Comparison of ENCODE assay signal across 17 cellular contexts in genomic region chr9:98983295-98984268, GRCh38. TPM values are rescaled to one million over a fixed set of nuclear protein-coding genes. Genes with fewer than 3 reads are reported as not detected.
DNase-seq lines count a peak whose midpoint lies in the region; ATAC-seq, FAIRE-seq and TF ChIP-seq lines count a peak whose summit lies in the region.
"Had no signal": no experiment of that assay in that cellular context is flagged by ENCODE, and none has a peak within 500 bp of the region (broad histone marks: within the 10 kb centered on the region; RNA-seq: fewer than 3 reads in every experiment).

No MANE protein-coding gene starts in this region.

- peaks cover 15% of the 10 kb centered on the region for H3K4me1 ChIP-seq in astrocyte (ENCODE audit: insufficient read depth, low read length)
- peaks cover 71% of the 10 kb centered on the region for H3K4me1 ChIP-seq in left ventricle myocardium inferior
- peaks cover 0 to 52% (median 33%) of the 10 kb centered on the region in 4 donors for H3K4me1 ChIP-seq in tibial artery
- H3K4me1 ChIP-seq: right lobe of liver had no signal

- no peaks in the 10 kb centered on the region for H4K20me1 ChIP-seq in astrocyte (ENCODE audit: insufficient read depth, low read length)

- peak overlapping the region; percentile 40 for H3K4me2 ChIP-seq in astrocyte (ENCODE audit: low read length)

- H3K27me3 ChIP-seq in astrocyte (ENCODE audit: insufficient read depth, low read length) (peaks cover 8% of the 10 kb centered on the region), left ventricle myocardium inferior (ENCODE audit: low read depth) (no peaks in the 10 kb centered on the region), tibial artery (no peaks in the 10 kb centered on the region)
- H3K27me3 ChIP-seq: right lobe of liver had no signal

- peak; percentile 77 for FAIRE-seq in astrocyte (lab: Jason Lieb, UNC)
- FAIRE-seq: GM18507 had no signal

- H3K4me3 Mint-ChIP-seq in astrocyte (ENCODE audit: unreplicated experiment), result no peak overlapping the region
- no peak overlapping the region for H3K4me3 Mint-ChIP-seq in activated CD8-positive, alpha-beta T cell treated with anti-CD3 and anti-CD28 coated beads, Interleukin-2, amount 10 ng/mL, durations not matched to agents 7 days and 5 days
- H3K4me3 Mint-ChIP-seq in activated T-cell treated with anti-CD3 and anti-CD28 coated beads, Interleukin-2, amount 50 U/mL, for 4 hours, result no peak overlapping the region
- H3K4me3 Mint-ChIP-seq: naive B cell had no signal

- H3K4me1 Mint-ChIP-seq in astrocyte (ENCODE audit: low read depth, unreplicated experiment), result peaks cover 20% of the 10 kb centered on the region
- no peaks in the 10 kb centered on the region for H3K4me1 Mint-ChIP-seq in activated CD8-positive, alpha-beta T cell treated with anti-CD3 and anti-CD28 coated beads, Interleukin-2, amount 10 ng/mL, durations not matched to agents 7 days and 5 days (ENCODE audit: low read depth)
- H3K4me1 Mint-ChIP-seq in activated T-cell treated with anti-CD3 and anti-CD28 coated beads, Interleukin-2, amount 50 U/mL, for 4 hours (ENCODE audit: low read depth), result no peaks in the 10 kb centered on the region
- H3K4me1 Mint-ChIP-seq: naive B cell had no signal

- no peak for ATAC-seq in HG03432 (IDR thresholded peaks at IDR 0.05; ENCODE audit: unreplicated experiment)
- no peak for ATAC-seq in activated CD8-positive, alpha-beta T cell treated with anti-CD3 and anti-CD28 coated beads, Interleukin-2, amount 10 ng/mL, durations not matched to agents 7 days and 5 days
- no peak for ATAC-seq in activated T-cell treated with anti-CD3 and anti-CD28 coated beads, Interleukin-2, amount 50 U/mL, for 4 hours
- ATAC-seq: right lobe of liver had no signal

- no peak overlapping the region for H2AFZ ChIP-seq in astrocyte (ENCODE audit: low read depth, low read length)

- POLR2A ChIA-PET in activated CD8-positive, alpha-beta T cell treated with anti-CD3 and anti-CD28 coated beads, Interleukin-2, amount 10 ng/mL, durations not matched to agents 7 days and 5 days (lab: Charles Lee), result no interaction called here

- DNase-seq in HCEC 1CT, result peak; percentile 73
- DNase-seq in astrocyte (ENCODE audit: low read depth), result peak; percentile 90
- no peak for DNase-seq in left ventricle myocardium inferior
- DNase-seq in tibial artery, result peak in 1 of 2 donors; percentile 68
- DNase-seq in activated CD8-positive, alpha-beta T cell treated with anti-CD3 and anti-CD28 coated beads, Interleukin-2, amount 10 ng/mL, durations not matched to agents 7 days and 5 days, result no peak
- no peak for DNase-seq in activated T-cell treated with anti-CD3 and anti-CD28 coated beads, Interleukin-2, amount 50 U/mL, for 4 hours
- DNase-seq: amygdala, DND-41, naive B cell, NCI-H146, NCI-H526 treated with DMSO at 0.1 percent for 48 hours, right lobe of liver, SHP77, WERI-Rb-1 had no signal

- peaks cover 9% of the 10 kb centered on the region for H3K27me3 Mint-ChIP-seq in astrocyte (ENCODE audit: low read depth, unreplicated experiment)
- H3K27me3 Mint-ChIP-seq in activated CD8-positive, alpha-beta T cell treated with anti-CD3 and anti-CD28 coated beads, Interleukin-2, amount 10 ng/mL, durations not matched to agents 7 days and 5 days (ENCODE audit: low read depth), result peaks cover 6% of the 10 kb centered on the region
- H3K27me3 Mint-ChIP-seq in activated T-cell treated with anti-CD3 and anti-CD28 coated beads, Interleukin-2, amount 50 U/mL, for 4 hours (ENCODE audit: low read depth), result no peaks in the 10 kb centered on the region

- H3K27ac ChIP-seq in astrocyte (ENCODE audit: low read depth, low read length), result peak overlapping the region; percentile 33
- peak overlapping the region; percentile 41 for H3K27ac ChIP-seq in left ventricle myocardium inferior (replicated peaks)
- H3K27ac ChIP-seq in tibial artery, result peak overlapping the region; percentile 58 to 63
- H3K27ac ChIP-seq: right lobe of liver, thoracic aorta, WERI-Rb-1 had no signal

- no peaks in the 10 kb centered on the region for H3K9me3 ChIP-seq in astrocyte (ENCODE audit: insufficient read depth, low read depth, low read length)
- no peaks in the 10 kb centered on the region for H3K9me3 ChIP-seq in left ventricle myocardium inferior (replicated peaks)
- no peaks in the 10 kb centered on the region for H3K9me3 ChIP-seq in tibial artery
- H3K9me3 ChIP-seq: right lobe of liver, thoracic aorta had no signal

- intact Hi-C loops in left ventricle myocardium inferior (cut with micrococcal nuclease) (no loop called here), tibial artery (cut with DNase I; ENCODE audit: low total_unique reads) (no loop called here)

- CTCF ChIA-PET in activated CD8-positive, alpha-beta T cell treated with anti-CD3 and anti-CD28 coated beads, Interleukin-2, amount 10 ng/mL, durations not matched to agents 7 days and 5 days (lab: Charles Lee), result interaction anchor here (1.0 kb wide), 2 partner anchors 31 to 158 kb away, joined by 3 to 4 read pairs; no protein-coding TSS in a partner anchor

- H3K79me2 ChIP-seq in astrocyte (ENCODE audit: insufficient read depth, low read length), result no peaks in the 10 kb centered on the region

- no peak for TF ChIP-seq CTCF in astrocyte (IDR thresholded peaks at IDR 0.05; ENCODE audit: insufficient read depth, low read depth, low read length)
- no peak for TF ChIP-seq CTCF in left ventricle myocardium inferior (IDR thresholded peaks at IDR 0.05; ENCODE audit: borderline replicate concordance)
- TF ChIP-seq CTCF in tibial artery (IDR thresholded peaks at IDR 0.05), result no peak

- H3K4me3 ChIP-seq in astrocyte (ENCODE audit: insufficient read depth, low read depth, low read length) (no peak overlapping the region), left ventricle myocardium inferior (no peak overlapping the region), tibial artery (no peak overlapping the region)
- H3K4me3 ChIP-seq: right lobe of liver, thoracic aorta had no signal

- no peaks in the 10 kb centered on the region for H3K9me3 Mint-ChIP-seq in astrocyte (ENCODE audit: unreplicated experiment)
- H3K9me3 Mint-ChIP-seq in activated CD8-positive, alpha-beta T cell treated with anti-CD3 and anti-CD28 coated beads, Interleukin-2, amount 10 ng/mL, durations not matched to agents 7 days and 5 days (ENCODE audit: insufficient read depth), result no peaks in the 10 kb centered on the region
- H3K9me3 Mint-ChIP-seq in activated T-cell treated with anti-CD3 and anti-CD28 coated beads, Interleukin-2, amount 50 U/mL, for 4 hours, result no peaks in the 10 kb centered on the region
- H3K9me3 Mint-ChIP-seq: naive B cell had no signal

- no peaks in the 10 kb centered on the region for H3K36me3 Mint-ChIP-seq in astrocyte (ENCODE audit: low read depth, unreplicated experiment)
- H3K36me3 Mint-ChIP-seq in activated CD8-positive, alpha-beta T cell treated with anti-CD3 and anti-CD28 coated beads, Interleukin-2, amount 10 ng/mL, durations not matched to agents 7 days and 5 days (ENCODE audit: low read depth), result no peaks in the 10 kb centered on the region
- no peaks in the 10 kb centered on the region for H3K36me3 Mint-ChIP-seq in activated T-cell treated with anti-CD3 and anti-CD28 coated beads, Interleukin-2, amount 50 U/mL, for 4 hours (ENCODE audit: insufficient read depth)
- H3K36me3 Mint-ChIP-seq: naive B cell had no signal

- peak overlapping the region; percentile 12 for H3K9ac ChIP-seq in astrocyte (ENCODE audit: low read length)

- no peak overlapping the region for H3K27ac Mint-ChIP-seq in astrocyte (ENCODE audit: unreplicated experiment)
- H3K27ac Mint-ChIP-seq in activated CD8-positive, alpha-beta T cell treated with anti-CD3 and anti-CD28 coated beads, Interleukin-2, amount 10 ng/mL, durations not matched to agents 7 days and 5 days, result no peak overlapping the region

- H3K36me3 ChIP-seq in astrocyte (ENCODE audit: insufficient read depth, low read length) (no peaks in the 10 kb centered on the region), left ventricle myocardium inferior (peaks cover 6% of the 10 kb centered on the region), tibial artery (no peaks in the 10 kb centered on the region)
- H3K36me3 ChIP-seq: right lobe of liver, thoracic aorta, WERI-Rb-1 had no signal

RNA-seq across cellular contexts. Expression of gene COL15A1, which starts 39.9 kb away (rescaled TPM):
- 5.6 and 11.7 TPM in 2 replicates for total RNA-seq in astrocyte
- total RNA-seq in left ventricle myocardium inferior, result 45.4 TPM
- total RNA-seq in activated CD8-positive, alpha-beta T cell treated with anti-CD3 and anti-CD28 coated beads, Interleukin-2, amount 10 ng/mL, durations not matched to agents 7 days and 5 days, result under 1 TPM; 0.37 to 0.76 TPM
- total RNA-seq in activated T-cell treated with anti-CD3 and anti-CD28 coated beads, Interleukin-2, amount 50 U/mL, for 4 hours, result under 1 TPM; 0.05 to 0.16 (median 0.10) TPM

Comparison
In these comparisons a context has a peak if more than half of its experiments do, and no peak if none do; other contexts are left out.
1. DNase-seq: peak in HCEC 1CT (single experiment) and astrocyte (single experiment); none in left ventricle myocardium inferior (single experiment), activated CD8-positive, alpha-beta T cell treated with anti-CD3 and anti-CD28 coated beads, Interleukin-2, amount 10 ng/mL, durations not matched to agents 7 days and 5 days (single experiment) and activated T-cell treated with anti-CD3 and anti-CD28 coated beads, Interleukin-2, amount 50 U/mL, for 4 hours (single experiment).
2. Peak in every context shown above with its lines, with median percentiles within 50 percentile points of each other: H3K27ac ChIP-seq.